18 cellular contexts compared by ENCODE assay signal in the genomic region with DNA sequence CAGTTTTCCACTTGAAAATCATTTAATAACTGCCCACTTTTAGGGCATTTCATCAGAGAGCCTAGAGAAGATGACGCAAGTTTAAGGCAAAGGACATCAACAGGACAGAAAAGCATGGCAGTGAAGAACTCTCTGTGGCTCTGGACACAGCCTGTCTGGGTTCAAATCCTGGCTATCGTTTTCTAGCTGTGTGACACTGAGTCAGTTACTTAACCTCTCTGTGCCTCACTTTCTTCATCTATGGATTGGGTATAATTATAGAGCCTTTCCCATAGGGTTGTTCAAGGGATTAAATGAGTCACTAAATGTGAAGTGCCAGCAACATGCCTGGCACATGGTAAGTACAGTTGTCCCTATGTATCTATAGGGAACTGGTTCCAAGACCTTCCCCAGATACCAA. TPM values are rescaled to one million over a fixed set of nuclear protein-coding genes. Genes with fewer than 3 reads are reported as not detected.
DNase-seq lines count a peak whose midpoint lies in the region; TF ChIP-seq lines count a peak whose summit lies in the region.
"Had no signal": no experiment of that assay in that cellular context is flagged by ENCODE, and none has a peak within 500 bp of the region (broad histone marks: within the 10 kb centered on the region; RNA-seq: fewer than 3 reads in every experiment).

No MANE protein-coding gene starts in this region.

- H3K36me3 Mint-ChIP-seq in endodermal cell (ENCODE audit: low read depth), result peaks cover 31% of the 10 kb centered on the region
- H3K36me3 Mint-ChIP-seq in H9 (ENCODE audit: insufficient read depth in 1 of 3, low read depth in 3 of 3), result peaks cover 0 to 3% (median 0%) of the 10 kb centered on the region in 3 experiments; a peak in 3 of 7 replicates
- H3K36me3 Mint-ChIP-seq: CD8-positive, alpha-beta memory T cell had no signal

- no peak for DNase-seq in SK-N-MC (ENCODE audit: low read depth, low spot score)
- DNase-seq in endodermal cell, result no peak
- DNase-seq in H9, result no peak
- no peak for DNase-seq in left ventricle myocardium inferior
- no peak for DNase-seq in activated T-cell treated with anti-CD3 and anti-CD28 coated beads, Interleukin-2, amount 50 U/mL, for 1 hour
- DNase-seq: ACHN; AML-193; BE2C; Calu3; CD4-positive, alpha-beta T cell; CD8-positive, alpha-beta memory T cell; COR-L47; DMS53; DMS79 treated with DMSO at 0.1 percent for 48 hours; H7 had no signal

- H4K20me1 ChIP-seq in H9 (ENCODE audit: control insufficient read depth, insufficient read depth, insufficient read length), result no peaks in the 10 kb centered on the region
- H4K20me1 ChIP-seq: BLaER1 treated with 17β-estradiol and CSF1 and Interleukin-3, amounts not matched to agents 10 nM and 100 nM had no signal

- intact Hi-C loops in left ventricle myocardium inferior (cut with micrococcal nuclease), result no loop called here

- POLR2A ChIA-PET in HEK293 (lab: Yijun Ruan, JAX), result no interaction called here

- H2BK5ac ChIP-seq in H9 (ENCODE audit: insufficient read length, low read length), result no peak overlapping the region

- H3K56ac ChIP-seq in H9 (ENCODE audit: insufficient read length, low read depth, low read length), result no peak overlapping the region

- H3K4ac ChIP-seq in H9 (ENCODE audit: low read depth, low read length), result no peak overlapping the region

- H3K9me3 ChIP-seq in HEK293 (ENCODE audit: control insufficient read depth, insufficient read depth, low read depth, low read length) (no peaks in the 10 kb centered on the region), SK-N-MC (ENCODE audit: low read depth, low read length) (no peaks in the 10 kb centered on the region), endodermal cell (ENCODE audit: control insufficient read depth, low read length) (peaks cover 8% of the 10 kb centered on the region), H9 (ENCODE audit: control insufficient read depth, low read depth, low read length) (no peaks in the 10 kb centered on the region), left ventricle myocardium inferior (replicated peaks) (no peaks in the 10 kb centered on the region)
- H3K9me3 ChIP-seq: BE2C; BLaER1 treated with 17β-estradiol and CSF1 and Interleukin-3, amounts not matched to agents 10 nM and 100 nM had no signal

- no peak overlapping the region for H2BK120ac ChIP-seq in H9 (ENCODE audit: low read depth, low read length, poor library complexity, severe bottlenecking)

- H3K79me2 ChIP-seq in H9 (ENCODE audit: insufficient read depth, low read length), result peaks cover 8% of the 10 kb centered on the region

- no peak overlapping the region for H3T11ph ChIP-seq in H9 (ENCODE audit: low read length)

- no peak overlapping the region for H2BK15ac ChIP-seq in H9 (ENCODE audit: low read depth, low read length)

- CTCF ChIA-PET in HEK293 (lab: Yijun Ruan, JAX), result no interaction called here

- H3K9me3 Mint-ChIP-seq in endodermal cell (peaks cover 3% of the 10 kb centered on the region), H9 (no peaks in the 10 kb centered on the region)
- H3K9me3 Mint-ChIP-seq: CD4-positive, alpha-beta T cell had no signal

- H3K9ac ChIP-seq in SK-N-MC (ENCODE audit: insufficient read length), result no peak overlapping the region
- no peak overlapping the region for H3K9ac ChIP-seq in endodermal cell (ENCODE audit: extremely low read depth, low read length, poor library complexity, severe bottlenecking)
- no peak overlapping the region for H3K9ac ChIP-seq in H9 (ENCODE audit: extremely low read depth, insufficient read length, low read length)
- H3K9ac ChIP-seq: BLaER1 treated with 17β-estradiol and CSF1 and Interleukin-3, amounts not matched to agents 10 nM and 100 nM had no signal

- no peak overlapping the region for H3K4me2 ChIP-seq in H9 (ENCODE audit: insufficient read depth, insufficient read length, low read length)
- H3K4me2 ChIP-seq: BLaER1 treated with 17β-estradiol and CSF1 and Interleukin-3, amounts not matched to agents 10 nM and 100 nM had no signal

- no peak overlapping the region for H3K23ac ChIP-seq in H9 (ENCODE audit: insufficient read length, low read depth, low read length)

- H3K27me3 ChIP-seq in endodermal cell (ENCODE audit: control insufficient read depth, insufficient read depth, low read length, poor library complexity, severe bottlenecking) (no peaks in the 10 kb centered on the region), H9 (ENCODE audit: insufficient read depth, low read length) (no peaks in the 10 kb centered on the region; the same call in 1 of the 2 replicates), left ventricle myocardium inferior (ENCODE audit: low read depth) (peaks cover 50% of the 10 kb centered on the region)

- TF ChIP-seq CTCF in HEK293 (tag by site-specific recombination; IDR thresholded peaks at IDR 0.05) (no peak), endodermal cell (conservative IDR thresholded peaks at IDR 0.05) (no peak), H9 (conservative IDR thresholded peaks at IDR 0.05) (no peak), left ventricle myocardium inferior (IDR thresholded peaks at IDR 0.05; ENCODE audit: borderline replicate concordance) (no peak)

- H3K4me1 Mint-ChIP-seq in endodermal cell (peaks cover 36% of the 10 kb centered on the region), H9 (peaks cover 37 to 40% of the 10 kb centered on the region in 2 experiments)

- H2AFZ ChIP-seq in H9 (ENCODE audit: low read length), result no peak overlapping the region

- H4K8ac ChIP-seq in H9 (replicated peaks; ENCODE audit: insufficient read length, low read depth, low read length), result no peak overlapping the region

- H3K27ac ChIP-seq in HEK293 (ENCODE audit: extremely low read depth, low read depth, low read length) (no peak overlapping the region), SK-N-MC (peak overlapping the region; percentile 34; the same call in 1 of the 2 replicates), endodermal cell (ENCODE audit: low read depth, low read length) (no peak overlapping the region), H9 (ENCODE audit: insufficient read length, low read depth, low read length) (no peak overlapping the region), left ventricle myocardium inferior (replicated peaks) (no peak overlapping the region)
- H3K27ac ChIP-seq: BLaER1 treated with 17β-estradiol and CSF1 and Interleukin-3, amounts not matched to agents 10 nM and 100 nM had no signal

- no peak overlapping the region for H2BK20ac ChIP-seq in H9 (ENCODE audit: low read depth, low read length, poor library complexity, severe bottlenecking)

- no peak overlapping the region for H3K18ac ChIP-seq in H9 (ENCODE audit: insufficient read length, low read depth, low read length)

- H3K36me3 ChIP-seq in HEK293 (ENCODE audit: control insufficient read depth in 2 of 2, insufficient read depth in 1 of 2, low read length in 2 of 2) (no peaks in the 10 kb centered on the region), SK-N-MC (ENCODE audit: insufficient read depth, low read length) (peaks cover 71% of the 10 kb centered on the region), endodermal cell (ENCODE audit: control insufficient read depth, insufficient read depth, low read length) (peaks cover 34% of the 10 kb centered on the region), left ventricle myocardium inferior (no peaks in the 10 kb centered on the region)
- H3K36me3 ChIP-seq: BE2C; BLaER1 treated with 17β-estradiol and CSF1 and Interleukin-3, amounts not matched to agents 10 nM and 100 nM had no signal

- H4K5ac ChIP-seq in H9 (ENCODE audit: insufficient read length, low read depth, low read length), result no peak overlapping the region

- H3K23me2 ChIP-seq in H9 (ENCODE audit: insufficient read length, low read depth, low read length, poor library complexity, severe bottlenecking), result no peaks in the 10 kb centered on the region

- H4K91ac ChIP-seq in H9 (ENCODE audit: insufficient read length, low read depth, low read length), result no peak overlapping the region

- no peak overlapping the region for H3K27ac Mint-ChIP-seq in endodermal cell
- no peak overlapping the region for H3K27ac Mint-ChIP-seq in H9
- H3K27ac Mint-ChIP-seq: CD14-positive monocyte; CD4-positive, alpha-beta T cell; CD8-positive, alpha-beta memory T cell had no signal

- H3K4me1 ChIP-seq in HEK293 (ENCODE audit: control insufficient read depth, insufficient read depth, low read length), result peaks cover 32% of the 10 kb centered on the region
- no peaks in the 10 kb centered on the region for H3K4me1 ChIP-seq in endodermal cell (ENCODE audit: control insufficient read depth, insufficient read depth, low read length)
- peaks cover 4% of the 10 kb centered on the region; the same call in 1 of the 2 replicates for H3K4me1 ChIP-seq in H9 (ENCODE audit: insufficient read depth, low read length)
- peaks cover 14% of the 10 kb centered on the region for H3K4me1 ChIP-seq in left ventricle myocardium inferior
- H3K4me1 ChIP-seq: BE2C had no signal

- 91 to 100% methylated on average over 2 of the region's 2 CpGs for WGBS in endodermal cell (ENCODE audit: insufficient coverage in 1 of 2, insufficient read length in 1 of 2), 2 experiments
- no CpG with 5 or more reads among the region's 2 CpGs for WGBS in H9 (ENCODE audit: extremely low coverage, insufficient read length, low lambda C conversion rate)

- H3K4me3 Mint-ChIP-seq in endodermal cell (no peak overlapping the region), H9 (no peak overlapping the region)
- H3K4me3 Mint-ChIP-seq: CD4-positive, alpha-beta T cell; CD8-positive, alpha-beta memory T cell had no signal

- H3K4me3 ChIP-seq in HEK293 (ENCODE audit: low read depth, low read length) (no peak overlapping the region), SK-N-MC (no peak overlapping the region), endodermal cell (ENCODE audit: low read length) (peak overlapping the region; percentile 67), left ventricle myocardium inferior (no peak overlapping the region)
- H3K4me3 ChIP-seq: BLaER1 treated with 17β-estradiol and CSF1 and Interleukin-3, amounts not matched to agents 10 nM and 100 nM had no signal

- H3K27me3 Mint-ChIP-seq in endodermal cell (ENCODE audit: insufficient read depth) (peaks cover 4% of the 10 kb centered on the region), H9 (ENCODE audit: low read depth) (peaks cover 25% of the 10 kb centered on the region)

- H3K14ac ChIP-seq in H9 (ENCODE audit: insufficient read depth, low read length), result no peak overlapping the region

- H2AK5ac ChIP-seq in H9 (ENCODE audit: insufficient read length, low read length), result no peak overlapping the region

- no peak overlapping the region for H2BK12ac ChIP-seq in H9 (ENCODE audit: insufficient read length, low read depth, low read length)

- peaks cover 8% of the 10 kb centered on the region for H3K79me1 ChIP-seq in H9 (ENCODE audit: insufficient read depth, low read depth, low read length, poor library complexity, severe bottlenecking)

RNA-seq across cellular contexts. Expression of gene MYO10, which starts 6.7 kb away (rescaled TPM):
- total RNA-seq in endodermal cell (10 to 100 TPM; 40.0 to 89.2 TPM), H9 (2021) (125 and 127 TPM in 2 replicates), left ventricle myocardium inferior (5.0 TPM)
- 50.6 TPM for polyA plus RNA-seq in endodermal cell (2013, experiment 1 of 2)
- polyA plus RNA-seq in endodermal cell (2013, experiment 2 of 2), result 51.3 TPM
- total RNA-seq: CD4-positive, alpha-beta T cell had no signal
- polyA plus RNA-seq: CD8-positive, alpha-beta memory T cell had no signal
